10 cellular contexts compared by ENCODE assay signal in genomic region chr12:47867496-47867941, GRCh38. TPM values are rescaled to one million over a fixed set of nuclear protein-coding genes. Genes with fewer than 3 reads are reported as not detected.
DNase-seq lines count a peak whose midpoint lies in the region; ATAC-seq and TF ChIP-seq lines count a peak whose summit lies in the region.
"Had no signal": no experiment of that assay in that cellular context is flagged by ENCODE, and none has a peak within 500 bp of the region (broad histone marks: within the 10 kb centered on the region; RNA-seq: fewer than 3 reads in every experiment).

No MANE protein-coding gene starts in this region.

- H3K4me1 ChIP-seq in suprapubic skin = peaks cover 40% of the 10 kb centered on the region
- peaks cover 0 to 13% (median 7%) of the 10 kb centered on the region in 4 donors for H3K4me1 ChIP-seq in tibial nerve

- H3K27ac Mint-ChIP-seq in activated naive CD4-positive, alpha-beta T cell treated with anti-CD3 and anti-CD28 coated beads, Interleukin-2, amount 50 U/mL, for 72 hours = peak overlapping the region; percentile 84 to 94

- TF ChIP-seq CTCF in suprapubic skin (IDR thresholded peaks at IDR 0.05) = no peak
- no peak for TF ChIP-seq CTCF in tibial nerve (IDR thresholded peaks at IDR 0.05)

- peak; percentile 89 for DNase-seq in AG20443 (ENCODE audit: low spot score)
- peak; percentile 89 for DNase-seq in HT1080 (ENCODE audit: low read depth)
- DNase-seq in activated naive CD4-positive, alpha-beta T cell treated with anti-CD3 and anti-CD28 coated beads, Interleukin-2, amount 50 U/mL, for 72 hours (ENCODE audit: low spot score in 2 of 2) = no peak
- peak; percentile 9 to 93 for DNase-seq in lung microvascular endothelial cell (ENCODE audit: low read depth in 2 of 2)
- DNase-seq in suprapubic skin (ENCODE audit: low spot score in 2 of 2) = no peak
- no peak for DNase-seq in tibial nerve (ENCODE audit: low spot score in 2 of 2)
- no peak for DNase-seq in NCI-H1417 (lab: John Stamatoyannopoulos, UW)
- DNase-seq in central memory CD4-positive, alpha-beta T cell = no peak
- DNase-seq: heart right ventricle, NCI-H2029 treated with DMSO at 0.1 percent for 48 hours had no signal

- H3K27ac ChIP-seq in suprapubic skin (no peak overlapping the region), tibial nerve (no peak overlapping the region)

- TF ChIP-seq EP300 in suprapubic skin (IDR thresholded peaks at IDR 0.05) (no peak), tibial nerve (IDR thresholded peaks at IDR 0.05) (no peak)

- no peak overlapping the region for H3K4me3 ChIP-seq in suprapubic skin
- no peak overlapping the region for H3K4me3 ChIP-seq in tibial nerve
- H3K4me3 ChIP-seq: heart right ventricle had no signal

- H3K36me3 Mint-ChIP-seq in activated naive CD4-positive, alpha-beta T cell treated with anti-CD3 and anti-CD28 coated beads, Interleukin-2, amount 50 U/mL, for 72 hours = peaks cover 47 to 60% of the 10 kb centered on the region in 2 donors

- 64% methylated on average over 4 of the region's 4 CpGs for WGBS in suprapubic skin
- WGBS in tibial nerve, 2 donors = 74 to 81% methylated on average over 4 of the region's 4 CpGs

- H3K27me3 ChIP-seq in suprapubic skin = no peaks in the 10 kb centered on the region
- no peaks in the 10 kb centered on the region for H3K27me3 ChIP-seq in tibial nerve
- H3K27me3 ChIP-seq: heart right ventricle had no signal

- peaks cover 8% of the 10 kb centered on the region for H3K36me3 ChIP-seq in suprapubic skin
- H3K36me3 ChIP-seq in tibial nerve = no peaks in the 10 kb centered on the region

- no peaks in the 10 kb centered on the region for H3K9me3 Mint-ChIP-seq in activated naive CD4-positive, alpha-beta T cell treated with anti-CD3 and anti-CD28 coated beads, Interleukin-2, amount 50 U/mL, for 72 hours

- H3K9me3 ChIP-seq in suprapubic skin = no peaks in the 10 kb centered on the region
- no peaks in the 10 kb centered on the region for H3K9me3 ChIP-seq in tibial nerve
- H3K9me3 ChIP-seq: heart right ventricle had no signal

- TF ChIP-seq POLR2A in suprapubic skin (IDR thresholded peaks at IDR 0.05) (no peak), tibial nerve (IDR thresholded peaks at IDR 0.05) (no peak)

- ATAC-seq in activated naive CD4-positive, alpha-beta T cell treated with anti-CD3 and anti-CD28 coated beads, Interleukin-2, amount 50 U/mL, for 72 hours = peak; percentile 76 to 87

RNA-seq across cellular contexts. Expression of gene VDR, which starts 37.3 kb away (rescaled TPM):
- 3.6 and 6.1 TPM in 2 replicates for total RNA-seq in HT1080 (2014; rRNA removed; shearing (Covaris generic))
- 6.8 and 9.9 TPM in 2 replicates for polyA plus RNA-seq in HT1080 (2015; cell fraction: cytosol; rRNA removed)
- 9.9 and 12.7 TPM in 2 replicates for polyA plus RNA-seq in HT1080 (2015; cell fraction: nucleus; rRNA removed)
- 100 to 1,000 TPM in 1 of 2 donors, 10 to 100 TPM in 1; 92.4 to 133 TPM for total RNA-seq in activated naive CD4-positive, alpha-beta T cell treated with anti-CD3 and anti-CD28 coated beads, Interleukin-2, amount 50 U/mL, for 72 hours
- not detected in 2 replicates for total RNA-seq in lung microvascular endothelial cell
- 10 to 100 TPM; 36.7 to 47.9 (median 41.2) TPM for total RNA-seq in suprapubic skin
- total RNA-seq in tibial nerve = 1 to 10 TPM in 2 of 4 donors, under 1 TPM in 2; 0.78 to 6.6 (median 1.1) TPM

RNA-seq across cellular contexts. Expression of gene HDAC7, which starts 47.8 kb away (rescaled TPM):
- total RNA-seq in HT1080 (2014; rRNA removed; shearing (Covaris generic)) = 36.8 and 40.0 TPM in 2 replicates
- 46.7 and 49.2 TPM in 2 replicates for polyA plus RNA-seq in HT1080 (2015; cell fraction: cytosol; rRNA removed)
- 105 and 114 TPM in 2 replicates for polyA plus RNA-seq in HT1080 (2015; cell fraction: nucleus; rRNA removed)
- total RNA-seq in activated naive CD4-positive, alpha-beta T cell treated with anti-CD3 and anti-CD28 coated beads, Interleukin-2, amount 50 U/mL, for 72 hours = 100 to 1,000 TPM; 285 to 334 TPM
- 30.5 and 31.7 TPM in 2 replicates for total RNA-seq in lung microvascular endothelial cell
- 100 to 1,000 TPM in 1 of 4 donors, 10 to 100 TPM in 3; 47.9 to 152 (median 76.2) TPM for total RNA-seq in suprapubic skin
- total RNA-seq in tibial nerve = 100 to 1,000 TPM in 2 of 4 donors, 10 to 100 TPM in 2; 90.4 to 186 (median 98.4) TPM

Comparison
In these comparisons a context has a peak if more than half of its experiments do, and no peak if none do; other contexts are left out.
1. DNase-seq: peak in AG20443 (single experiment), HT1080 (single experiment) and lung microvascular endothelial cell (2 of 2); none in activated naive CD4-positive, alpha-beta T cell treated with anti-CD3 and anti-CD28 coated beads, Interleukin-2, amount 50 U/mL, for 72 hours (0 of 2), suprapubic skin (0 of 2), tibial nerve (0 of 2), NCI-H1417 (0 of 3) and central memory CD4-positive, alpha-beta T cell (single experiment).